ENCODE assay signal across 1 cellular context in the genomic region with DNA sequence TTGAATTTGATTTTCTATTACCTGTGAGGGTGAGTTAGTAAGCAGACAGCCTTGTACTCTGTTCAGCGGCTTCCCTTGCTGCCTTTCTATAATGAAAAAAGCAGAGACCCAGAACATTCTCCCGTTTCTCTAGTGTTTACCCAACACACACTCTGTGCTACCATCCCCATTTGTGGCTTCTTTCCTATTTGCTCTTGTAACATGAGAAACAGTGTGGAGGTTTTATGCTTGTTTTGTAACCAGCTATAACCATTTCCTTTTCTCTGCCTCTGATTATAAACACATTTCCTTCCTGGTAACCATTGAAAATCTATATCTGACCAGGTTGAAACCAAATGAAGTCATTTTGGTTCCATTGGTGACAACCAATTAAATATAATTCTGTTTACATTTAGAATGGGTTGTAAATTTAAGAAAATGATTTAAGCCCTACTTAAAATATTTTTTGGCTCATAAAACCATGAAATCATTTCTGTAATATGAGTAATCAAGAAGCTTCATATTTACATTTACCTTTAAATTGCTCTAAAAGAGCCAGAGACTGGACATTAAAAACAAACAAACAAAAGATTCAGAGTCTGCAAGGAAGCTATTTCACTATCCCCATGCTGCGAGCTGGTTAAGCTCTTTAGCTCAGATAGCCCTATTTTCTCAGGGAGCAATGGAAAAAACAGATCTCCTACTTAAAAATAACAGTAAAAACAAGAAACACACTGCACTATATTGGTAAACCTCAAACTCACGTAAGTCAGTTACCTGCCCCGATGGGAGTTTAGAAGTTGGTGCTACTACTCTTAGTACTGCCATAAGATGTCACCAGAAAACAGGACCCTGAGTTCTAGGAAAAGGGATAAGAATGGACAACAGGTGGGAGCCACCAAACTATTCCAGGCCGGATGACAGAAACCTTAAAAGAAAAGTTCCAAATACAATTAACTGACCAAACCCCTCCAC.
TF ChIP-seq lines count a peak whose summit lies in the region.

No MANE protein-coding gene starts in this region.

TF ChIP-seq in liver, 16 proteins besides CTCF, POLR2A, EP300 and RAD21 (continued from another document):
- TF ChIP-seq ZBTB33 (IDR thresholded peaks at IDR 0.05) = peak; percentile 48
